ENCODE assay signal across 21 cellular contexts in genomic region chr3:30302027-30302426, GRCh38.
A peak's percentile ranks its signal among the peaks of the same experiment; 100 is the strongest.
DNase-seq lines count a peak whose midpoint lies in the region; ATAC-seq and TF ChIP-seq lines count a peak whose summit lies in the region.
"Had no signal": no experiment of that assay in that cellular context is flagged by ENCODE, and none has a peak within 500 bp of the region (broad histone marks: within the 10 kb centered on the region; RNA-seq: fewer than 3 reads in every experiment).

No MANE protein-coding gene starts in this region.

- H3K4me3 ChIP-seq in HCT116 (replicated peaks in 1 of 2; ENCODE audit: low read depth in 1 of 2, low read length in 2 of 2): no peak overlapping the region
- H3K4me3 ChIP-seq: body of pancreas, gastrocnemius medialis had no signal

- no peaks in the 10 kb centered on the region for H4K20me1 ChIP-seq in HCT116 (ENCODE audit: insufficient read depth)

- peak; percentile 12 to 19 for DNase-seq in activated T-cell treated with anti-CD3 and anti-CD28 coated beads, Interleukin-2, amount 50 U/mL, for 72 hours
- DNase-seq in activated T-cell treated with anti-CD3 and anti-CD28 coated beads, Interleukin-2, amount 50 U/mL, for 24 hours: no peak
- DNase-seq in HCT116 (ENCODE audit: low read depth, low spot score) (no peak), NCI-H2081 treated with DMSO at 0.1 percent for 48 hours (lab: John Stamatoyannopoulos, UW) (no peak), hypothalamus (lab: John Stamatoyannopoulos, UW) (no peak)
- no peak for DNase-seq in effector memory CD8-positive, alpha-beta T cell
- DNase-seq: ACHN; activated naive CD4-positive, alpha-beta T cell treated with Interleukin-2 at 50 U/mL for 16 hours; body of pancreas; CD4-positive, alpha-beta T cell; cortex of kidney; DND-41; gastrocnemius medialis; NCI-H1436 treated with DMSO at 0.1 percent for 48 hours; NCI-H446 treated with DMSO at 0.1 percent for 48 hours; right cardiac atrium; T-cell; WERI-Rb-1 had no signal

- H3K79me2 ChIP-seq in HCT116 (ENCODE audit: insufficient read depth, low read length): no peaks in the 10 kb centered on the region

- no peak for TF ChIP-seq CTCF in HCT116 (IDR thresholded peaks at IDR 0.05 in 2 of 3, conservative IDR thresholded peaks at IDR 0.05 in 1 of 3; ENCODE audit: borderline replicate concordance in 1 of 3, insufficient read depth in 1 of 3, low read depth in 2 of 3, low read length in 2 of 3)

- TF ChIP-seq RAD21 in HCT116 (IDR thresholded peaks at IDR 0.05; ENCODE audit: low read depth): no peak

- no peak overlapping the region for H3K27ac ChIP-seq in HCT116 (ENCODE audit: low read depth, low read length)
- H3K27ac ChIP-seq: body of pancreas, epithelial cell of prostate, gastrocnemius medialis, WERI-Rb-1 had no signal

- peaks cover 21% of the 10 kb centered on the region for H3K4me1 Mint-ChIP-seq in activated T-cell treated with anti-CD3 and anti-CD28 coated beads, Interleukin-2, amount 50 U/mL, for 72 hours (ENCODE audit: low read depth)
- peaks cover 11% of the 10 kb centered on the region for H3K4me1 Mint-ChIP-seq in activated T-cell treated with anti-CD3 and anti-CD28 coated beads, Interleukin-2, amount 50 U/mL, for 24 hours (ENCODE audit: low read depth)
- H3K4me1 Mint-ChIP-seq in T-helper 1 cell treated with Interleukin-12 subunit alpha and Interleukin-12 subunit beta and Interleukin-4 antibody, amounts not matched to agents 30 μg/mL and 1 μg/mL, for 36 hours (ENCODE audit: low read depth): peaks cover 21% of the 10 kb centered on the region
- H3K4me1 Mint-ChIP-seq in stimulated activated memory B cell treated with anti-CD40 and anti-IgM and Interleukin-4, amounts not matched to agents 10 μg/mL and 1 μg/mL and 100 μg/mL, for 72 hours: no peaks in the 10 kb centered on the region
- no peaks in the 10 kb centered on the region for H3K4me1 Mint-ChIP-seq in effector memory CD8-positive, alpha-beta T cell (ENCODE audit: low read depth in 2 of 2)

- RAD21 ChIA-PET in HCT116 (lab: Charles Lee; ENCODE audit: low non-redundant PET in 1 of 2, low total read pairs in 2 of 2, uncharacterized antibody in 2 of 2, unreplicated experiment in 2 of 2): no interaction called here

- no peaks in the 10 kb centered on the region for H3K9me2 ChIP-seq in HCT116 (ENCODE audit: insufficient read depth)

- H3K9me3 Mint-ChIP-seq in activated T-cell treated with anti-CD3 and anti-CD28 coated beads, Interleukin-2, amount 50 U/mL, for 72 hours: peaks cover 10 to 11% of the 10 kb centered on the region in 2 donors
- H3K9me3 Mint-ChIP-seq in activated T-cell treated with anti-CD3 and anti-CD28 coated beads, Interleukin-2, amount 50 U/mL, for 24 hours: peaks cover 15% of the 10 kb centered on the region
- H3K9me3 Mint-ChIP-seq in T-helper 1 cell treated with Interleukin-12 subunit alpha and Interleukin-12 subunit beta and Interleukin-4 antibody, amounts not matched to agents 30 μg/mL and 1 μg/mL, for 36 hours: peaks cover 17% of the 10 kb centered on the region
- peaks cover 10% of the 10 kb centered on the region for H3K9me3 Mint-ChIP-seq in stimulated activated memory B cell treated with anti-CD40 and anti-IgM and Interleukin-4, amounts not matched to agents 10 μg/mL and 1 μg/mL and 100 μg/mL, for 72 hours
- H3K9me3 Mint-ChIP-seq in effector memory CD8-positive, alpha-beta T cell: peaks cover 0 to 3% of the 10 kb centered on the region in 2 donors

- H3K36me3 Mint-ChIP-seq in activated T-cell treated with anti-CD3 and anti-CD28 coated beads, Interleukin-2, amount 50 U/mL, for 72 hours (ENCODE audit: insufficient read depth in 2 of 2): peaks cover 7 to 11% of the 10 kb centered on the region in 2 donors
- H3K36me3 Mint-ChIP-seq in activated T-cell treated with anti-CD3 and anti-CD28 coated beads, Interleukin-2, amount 50 U/mL, for 24 hours (ENCODE audit: low read depth): no peaks in the 10 kb centered on the region
- H3K36me3 Mint-ChIP-seq in T-helper 1 cell treated with Interleukin-12 subunit alpha and Interleukin-12 subunit beta and Interleukin-4 antibody, amounts not matched to agents 30 μg/mL and 1 μg/mL, for 36 hours (ENCODE audit: low read depth): peaks cover 8% of the 10 kb centered on the region
- peaks cover 5% of the 10 kb centered on the region for H3K36me3 Mint-ChIP-seq in stimulated activated memory B cell treated with anti-CD40 and anti-IgM and Interleukin-4, amounts not matched to agents 10 μg/mL and 1 μg/mL and 100 μg/mL, for 72 hours
- no peaks in the 10 kb centered on the region for H3K36me3 Mint-ChIP-seq in effector memory CD8-positive, alpha-beta T cell (ENCODE audit: insufficient read depth)

- BruUV-seq in HCT116 (replicated peaks; lab: Mats Ljungman, UMichigan): no TSS peak

- no peak overlapping the region for H3K4me2 ChIP-seq in HCT116 (ENCODE audit: low read length)

- H3K27me3 ChIP-seq in HCT116 (ENCODE audit: insufficient read depth, low read length): no peaks in the 10 kb centered on the region
- H3K27me3 ChIP-seq: body of pancreas, gastrocnemius medialis had no signal

- H3K9ac ChIP-seq in HCT116 (ENCODE audit: low read length): no peak overlapping the region

- H2AFZ ChIP-seq in HCT116 (ENCODE audit: low read depth, low read length, poor library complexity, severe bottlenecking): peak overlapping the region; percentile 47

- no peak for TF ChIP-seq POLR2A in HCT116 (IDR thresholded peaks at IDR 0.05; ENCODE audit: borderline replicate concordance, extremely low read depth, insufficient read depth, insufficient read length)

- H3K9me3 ChIP-seq in HCT116 (ENCODE audit: control insufficient read depth in 1 of 2, insufficient read depth in 1 of 2, low read depth in 1 of 2, low read length in 2 of 2): no peaks in the 10 kb centered on the region
- H3K9me3 ChIP-seq: body of pancreas, gastrocnemius medialis had no signal

- POLR2A ChIA-PET in HCT116 (lab: Charles Lee): no interaction called here

- H3K4me3 Mint-ChIP-seq in activated T-cell treated with anti-CD3 and anti-CD28 coated beads, Interleukin-2, amount 50 U/mL, for 72 hours: no peak overlapping the region
- no peak overlapping the region for H3K4me3 Mint-ChIP-seq in activated T-cell treated with anti-CD3 and anti-CD28 coated beads, Interleukin-2, amount 50 U/mL, for 24 hours
- no peak overlapping the region for H3K4me3 Mint-ChIP-seq in T-helper 1 cell treated with Interleukin-12 subunit alpha and Interleukin-12 subunit beta and Interleukin-4 antibody, amounts not matched to agents 30 μg/mL and 1 μg/mL, for 36 hours
- H3K4me3 Mint-ChIP-seq in stimulated activated memory B cell treated with anti-CD40 and anti-IgM and Interleukin-4, amounts not matched to agents 10 μg/mL and 1 μg/mL and 100 μg/mL, for 72 hours: no peak overlapping the region
- H3K4me3 Mint-ChIP-seq in effector memory CD8-positive, alpha-beta T cell: no peak overlapping the region
- H3K4me3 Mint-ChIP-seq: CD4-positive, alpha-beta T cell; T-cell had no signal

- no peaks in the 10 kb centered on the region for H3K36me3 ChIP-seq in HCT116 (ENCODE audit: control insufficient read depth in 1 of 2, insufficient read depth in 2 of 2, low read length in 2 of 2)
- H3K36me3 ChIP-seq: gastrocnemius medialis, WERI-Rb-1 had no signal

- no peaks in the 10 kb centered on the region for H3K27me3 Mint-ChIP-seq in activated T-cell treated with anti-CD3 and anti-CD28 coated beads, Interleukin-2, amount 50 U/mL, for 72 hours (ENCODE audit: low read depth)
- no peaks in the 10 kb centered on the region for H3K27me3 Mint-ChIP-seq in activated T-cell treated with anti-CD3 and anti-CD28 coated beads, Interleukin-2, amount 50 U/mL, for 24 hours
- H3K27me3 Mint-ChIP-seq in T-helper 1 cell treated with Interleukin-12 subunit alpha and Interleukin-12 subunit beta and Interleukin-4 antibody, amounts not matched to agents 30 μg/mL and 1 μg/mL, for 36 hours (ENCODE audit: low read depth): no peaks in the 10 kb centered on the region
- H3K27me3 Mint-ChIP-seq in stimulated activated memory B cell treated with anti-CD40 and anti-IgM and Interleukin-4, amounts not matched to agents 10 μg/mL and 1 μg/mL and 100 μg/mL, for 72 hours: no peaks in the 10 kb centered on the region
- H3K27me3 Mint-ChIP-seq in effector memory CD8-positive, alpha-beta T cell: no peaks in the 10 kb centered on the region
- H3K27me3 Mint-ChIP-seq: CD4-positive, alpha-beta T cell had no signal

- CTCF ChIA-PET in HCT116 (lab: Charles Lee): no interaction called here

- peak; percentile 98 for ATAC-seq in activated T-cell treated with anti-CD3 and anti-CD28 coated beads, Interleukin-2, amount 50 U/mL, for 72 hours (replicated peaks in 1 of 2)
- no peak for ATAC-seq in HCT116
- peak; percentile 56 for ATAC-seq in stimulated activated memory B cell treated with anti-CD40 and anti-IgM and Interleukin-4, amounts not matched to agents 10 μg/mL and 1 μg/mL and 100 μg/mL, for 72 hours
- no peak for ATAC-seq in effector memory CD8-positive, alpha-beta T cell (replicated peaks)
- ATAC-seq: body of pancreas, gastrocnemius medialis, right cardiac atrium, T-cell had no signal

- H3K4me1 ChIP-seq in HCT116 (ENCODE audit: control insufficient read depth in 1 of 2, insufficient read depth in 2 of 2, low read length in 2 of 2): no peaks in the 10 kb centered on the region
- H3K4me1 ChIP-seq: body of pancreas had no signal

- no peak overlapping the region for H3K27ac Mint-ChIP-seq in activated T-cell treated with anti-CD3 and anti-CD28 coated beads, Interleukin-2, amount 50 U/mL, for 72 hours
- no peak overlapping the region for H3K27ac Mint-ChIP-seq in activated T-cell treated with anti-CD3 and anti-CD28 coated beads, Interleukin-2, amount 50 U/mL, for 24 hours
- H3K27ac Mint-ChIP-seq in T-helper 1 cell treated with Interleukin-12 subunit alpha and Interleukin-12 subunit beta and Interleukin-4 antibody, amounts not matched to agents 30 μg/mL and 1 μg/mL, for 36 hours: peak overlapping the region; percentile 3
- H3K27ac Mint-ChIP-seq in stimulated activated memory B cell treated with anti-CD40 and anti-IgM and Interleukin-4, amounts not matched to agents 10 μg/mL and 1 μg/mL and 100 μg/mL, for 72 hours: no peak overlapping the region
- H3K27ac Mint-ChIP-seq in effector memory CD8-positive, alpha-beta T cell: no peak overlapping the region
- H3K27ac Mint-ChIP-seq: CD4-positive, alpha-beta T cell; T-cell had no signal

- intact Hi-C loops in HCT116 (cut with micrococcal nuclease): no loop called here

TF ChIP-seq in HCT116, 20 proteins besides CTCF, POLR2A, EP300 and RAD21 (continues in another document):
- TF ChIP-seq SIN3A (IDR thresholded peaks at IDR 0.05; ENCODE audit: low read depth) (no peak), ZFX (IDR thresholded peaks at IDR 0.05) (no peak), ELF1 (IDR thresholded peaks at IDR 0.05; ENCODE audit: borderline replicate concordance, low read depth) (no peak), ATF3 (IDR thresholded peaks at IDR 0.05) (no peak), EGR1 (IDR thresholded peaks at IDR 0.05; ENCODE audit: low read depth) (no peak), ZNF274 (IDR thresholded peaks at IDR 0.05; ENCODE audit: low read depth, low read length) (no peak), SP1 (IDR thresholded peaks at IDR 0.05; ENCODE audit: low read depth) (no peak)

Comparison
In these comparisons a context has a peak if more than half of its experiments do, and no peak if none do; other contexts are left out.
1. DNase-seq: peak in activated T-cell treated with anti-CD3 and anti-CD28 coated beads, Interleukin-2, amount 50 U/mL, for 72 hours (2 of 2); none in activated T-cell treated with anti-CD3 and anti-CD28 coated beads, Interleukin-2, amount 50 U/mL, for 24 hours (single experiment), HCT116 (single experiment), NCI-H2081 treated with DMSO at 0.1 percent for 48 hours (single experiment), effector memory CD8-positive, alpha-beta T cell (0 of 3) and hypothalamus (0 of 51).
2. ATAC-seq: peak in activated T-cell treated with anti-CD3 and anti-CD28 coated beads, Interleukin-2, amount 50 U/mL, for 72 hours (2 of 2) and stimulated activated memory B cell treated with anti-CD40 and anti-IgM and Interleukin-4, amounts not matched to agents 10 μg/mL and 1 μg/mL and 100 μg/mL, for 72 hours (single experiment); none in HCT116 (single experiment) and effector memory CD8-positive, alpha-beta T cell (single experiment).